32 cellular contexts compared by ENCODE assay signal in genomic region chr7:82021713-82022112, GRCh38.
"Had no signal": no experiment of that assay in that cellular context is flagged by ENCODE, and none has a peak within 500 bp of the region (broad histone marks: within the 10 kb centered on the region; RNA-seq: fewer than 3 reads in every experiment).

No MANE protein-coding gene starts in this region.

- H3K36me3 Mint-ChIP-seq: activated naive CD8-positive, alpha-beta T cell; T-cell had no signal

- H3K9me3 Mint-ChIP-seq: activated B cell treated with CpG ODN at 0.5 μM for 24 hours; activated CD8-positive, alpha-beta T cell treated with anti-CD3 and anti-CD28 coated beads for 36 hours; activated T-cell treated with anti-CD3 and anti-CD28 coated beads, Interleukin-2, amount 50 U/mL, for 4 hours; dendritic cell treated with granulocyte-macrophage colony-stimulating factor and Interleukin-4, amounts not matched to agents 40 ng/mL and 50 ng/mL, for 4 days; endodermal cell; T-helper 1 cell treated with Interleukin-12 subunit alpha and Interleukin-12 subunit beta and Interleukin-4 antibody, amounts not matched to agents 30 μg/mL and 1 μg/mL, for 36 hours; T-helper 2 cell treated with Interferon-gamma antibody and Interleukin-4, amounts not matched to agents 5 μg/mL and 100 μg/mL, for 36 hours had no signal

- H3K27me3 Mint-ChIP-seq: activated B cell treated with CpG ODN at 0.5 μM for 24 hours; activated CD8-positive, alpha-beta T cell treated with anti-CD3 and anti-CD28 coated beads for 36 hours; activated naive CD8-positive, alpha-beta T cell; activated T-helper 17 cell treated with anti-CD3 and anti-CD28 coated beads, Interleukin-2, amount 50 U/mL, for 72 hours; central memory CD8-positive, alpha-beta T cell; dendritic cell treated with granulocyte-macrophage colony-stimulating factor and Interleukin-4, amounts not matched to agents 40 ng/mL and 50 ng/mL, for 4 days; T-cell had no signal

- DNase-seq: activated B cell treated with CpG ODN at 0.5 μM for 24 hours; activated CD4-positive, alpha-beta T cell treated with anti-CD3 and anti-CD28 coated beads for 48 hours; activated CD4-positive, alpha-beta T cell treated with anti-CD3 and anti-CD28 coated beads, Interleukin-2, amount 50 U/mL, for 1 hour; activated CD4-positive, alpha-beta T cell treated with anti-CD3 and anti-CD28 coated beads, Interleukin-2, amount 50 U/mL, for 48 hours; activated CD8-positive, alpha-beta memory T cell treated with anti-CD3 and anti-CD28 coated beads for 24 hours; activated CD8-positive, alpha-beta T cell treated with anti-CD3 and anti-CD28 coated beads for 36 hours; activated effector memory CD4-positive, alpha-beta T cell treated with Interleukin-2 at 50 U/mL for 16 hours; activated gamma-delta T cell treated with Interleukin-2 at 50 U/mL for 16 hours; activated naive CD4-positive, alpha-beta T cell treated with anti-CD3 and anti-CD28 coated beads, Interleukin-2, amount 50 U/mL, for 16 hours; activated naive CD4-positive, alpha-beta T cell treated with Interleukin-2 at 50 U/mL for 16 hours; activated T-cell treated with anti-CD3 and anti-CD28 coated beads, Interleukin-2, amount 50 U/mL, for 4 hours; adrenal gland; brain microvascular endothelial cell; dorsolateral prefrontal cortex; effector memory CD4-positive, alpha-beta T cell; endodermal cell; foreskin keratinocyte; gastrocnemius medialis; glutamatergic neuron; heart left ventricle; SW 1271; T-cell; T1000 had no signal

- H3K27ac Mint-ChIP-seq: activated B cell treated with CpG ODN at 0.5 μM for 24 hours; activated CD8-positive, alpha-beta T cell treated with anti-CD3 and anti-CD28 coated beads for 36 hours; activated naive CD8-positive, alpha-beta T cell; activated T-helper 17 cell treated with anti-CD3 and anti-CD28 coated beads, Interleukin-2, amount 50 U/mL, for 72 hours; dendritic cell treated with granulocyte-macrophage colony-stimulating factor and Interleukin-4, amounts not matched to agents 40 ng/mL and 50 ng/mL, for 4 days; endodermal cell; T-cell; T-helper 1 cell treated with Interleukin-12 subunit alpha and Interleukin-12 subunit beta and Interleukin-4 antibody, amounts not matched to agents 30 μg/mL and 1 μg/mL, for 36 hours; T-helper 2 cell treated with Interferon-gamma antibody and Interleukin-4, amounts not matched to agents 5 μg/mL and 100 μg/mL, for 36 hours had no signal

- FAIRE-seq: astrocyte, bronchial epithelial cell had no signal

- H3K4me3 Mint-ChIP-seq: activated B cell treated with CpG ODN at 0.5 μM for 24 hours; activated CD8-positive, alpha-beta T cell treated with anti-CD3 and anti-CD28 coated beads for 36 hours; activated naive CD8-positive, alpha-beta T cell; activated T-cell treated with anti-CD3 and anti-CD28 coated beads, Interleukin-2, amount 50 U/mL, for 4 hours; activated T-helper 17 cell treated with anti-CD3 and anti-CD28 coated beads, Interleukin-2, amount 50 U/mL, for 72 hours; central memory CD8-positive, alpha-beta T cell; dendritic cell treated with granulocyte-macrophage colony-stimulating factor and Interleukin-4, amounts not matched to agents 40 ng/mL and 50 ng/mL, for 4 days; endodermal cell; T-cell; T-helper 1 cell treated with Interleukin-12 subunit alpha and Interleukin-12 subunit beta and Interleukin-4 antibody, amounts not matched to agents 30 μg/mL and 1 μg/mL, for 36 hours; T-helper 2 cell treated with Interferon-gamma antibody and Interleukin-4, amounts not matched to agents 5 μg/mL and 100 μg/mL, for 36 hours had no signal

- ATAC-seq: activated CD4-positive, CD25-positive, alpha-beta regulatory T cell treated with anti-CD3 and anti-CD28 coated beads, Interleukin-2, amount 50 U/mL, for 24 hours; activated CD8-positive, alpha-beta T cell treated with anti-CD3 and anti-CD28 coated beads for 36 hours; activated T-cell treated with anti-CD3 and anti-CD28 coated beads, Interleukin-2, amount 50 U/mL, for 4 hours; activated T-helper 17 cell treated with anti-CD3 and anti-CD28 coated beads, Interleukin-2, amount 50 U/mL, for 72 hours; foreskin keratinocyte; gastrocnemius medialis; heart left ventricle; T-cell had no signal

- H3K4me1 Mint-ChIP-seq: activated B cell treated with CpG ODN at 0.5 μM for 24 hours; activated T-helper 17 cell treated with anti-CD3 and anti-CD28 coated beads, Interleukin-2, amount 50 U/mL, for 72 hours; central memory CD8-positive, alpha-beta T cell; T-cell had no signal
